ENCODE assay signal across 9 cellular contexts in genomic region chr5:94793113-94793815, GRCh38.
DNase-seq lines count a peak whose midpoint lies in the region; ATAC-seq and TF ChIP-seq lines count a peak whose summit lies in the region.
"Had no signal": no experiment of that assay in that cellular context is flagged by ENCODE, and none has a peak within 500 bp of the region (broad histone marks: within the 10 kb centered on the region; RNA-seq: fewer than 3 reads in every experiment).

No MANE protein-coding gene starts in this region.

- peak overlapping the region; percentile 64 for H3K4me3 Mint-ChIP-seq in activated T-helper 1 cell treated with anti-CD3 and anti-CD28 coated beads, Interleukin-12 subunit alpha, Interleukin-12 subunit beta, Interleukin-2, Interleukin-4 antibody, amounts not matched to agents 30 ng/mL and 10 ng/mL and 1 ng/mL, durations not matched to agents 14 hours and 24 hours and 36 hours

- no peaks in the 10 kb centered on the region for H3K27me3 Mint-ChIP-seq in activated T-helper 1 cell treated with anti-CD3 and anti-CD28 coated beads, Interleukin-12 subunit alpha, Interleukin-12 subunit beta, Interleukin-2, Interleukin-4 antibody, amounts not matched to agents 30 ng/mL and 10 ng/mL and 1 ng/mL, durations not matched to agents 14 hours and 24 hours and 36 hours (ENCODE audit: insufficient read depth)

- no peak overlapping the region for H3K27ac ChIP-seq in thyroid gland

- H3K4me1 Mint-ChIP-seq in activated T-helper 1 cell treated with anti-CD3 and anti-CD28 coated beads, Interleukin-12 subunit alpha, Interleukin-12 subunit beta, Interleukin-2, Interleukin-4 antibody, amounts not matched to agents 30 ng/mL and 10 ng/mL and 1 ng/mL, durations not matched to agents 14 hours and 24 hours and 36 hours (ENCODE audit: low read depth): peaks cover 67% of the 10 kb centered on the region

- H3K4me1 ChIP-seq in thyroid gland: no peaks in the 10 kb centered on the region

- H3K36me3 Mint-ChIP-seq in activated T-helper 1 cell treated with anti-CD3 and anti-CD28 coated beads, Interleukin-12 subunit alpha, Interleukin-12 subunit beta, Interleukin-2, Interleukin-4 antibody, amounts not matched to agents 30 ng/mL and 10 ng/mL and 1 ng/mL, durations not matched to agents 14 hours and 24 hours and 36 hours (ENCODE audit: low read depth): peaks cover 6% of the 10 kb centered on the region

- peak; percentile 99 for ATAC-seq in GM19463 (IDR thresholded peaks at IDR 0.05; ENCODE audit: unreplicated experiment)
- peak; percentile 99 for ATAC-seq in HG03460 (IDR thresholded peaks at IDR 0.05; ENCODE audit: unreplicated experiment)
- ATAC-seq: Panc1 had no signal

- intact Hi-C loops in activated T-helper 1 cell treated with anti-CD3 and anti-CD28 coated beads, Interleukin-12 subunit alpha, Interleukin-12 subunit beta, Interleukin-2, Interleukin-4 antibody, amounts not matched to agents 30 ng/mL and 10 ng/mL and 1 ng/mL, durations not matched to agents 14 hours and 24 hours and 36 hours (cut with micrococcal nuclease): loop anchor here (1.0 to 10.0 kb wide), 11 partner anchors 44 to 922 kb away; partner anchors contain the start of genes KIAA0825, RFESD and SLF1
- intact Hi-C loops in thyroid gland (cut with DNase I): no loop called here

- TF ChIP-seq POLR2A in thyroid gland (IDR thresholded peaks at IDR 0.05): no peak

- peaks cover 18% of the 10 kb centered on the region for H3K9me3 Mint-ChIP-seq in activated T-helper 1 cell treated with anti-CD3 and anti-CD28 coated beads, Interleukin-12 subunit alpha, Interleukin-12 subunit beta, Interleukin-2, Interleukin-4 antibody, amounts not matched to agents 30 ng/mL and 10 ng/mL and 1 ng/mL, durations not matched to agents 14 hours and 24 hours and 36 hours

- H3K27ac Mint-ChIP-seq in activated T-helper 1 cell treated with anti-CD3 and anti-CD28 coated beads, Interleukin-12 subunit alpha, Interleukin-12 subunit beta, Interleukin-2, Interleukin-4 antibody, amounts not matched to agents 30 ng/mL and 10 ng/mL and 1 ng/mL, durations not matched to agents 14 hours and 24 hours and 36 hours: peak overlapping the region; percentile 94

- 75 to 78% methylated on average over 4 of the region's 4 CpGs for WGBS in thyroid gland, 2 donors

- H3K9me3 ChIP-seq in thyroid gland: no peaks in the 10 kb centered on the region

- H3K4me3 ChIP-seq in thyroid gland (replicated peaks in 1 of 3): no peak overlapping the region

- H3K27me3 ChIP-seq in thyroid gland: no peaks in the 10 kb centered on the region

- no peak for TF ChIP-seq CTCF in thyroid gland (IDR thresholded peaks at IDR 0.05)

- DNase-seq in EL (peak; percentile 51), non-pigmented ciliary epithelial cell (ENCODE audit: low read depth) (peak; percentile 97), thyroid gland (no peak), NCI-H510A (lab: John Stamatoyannopoulos, UW) (no peak)
- DNase-seq in activated T-helper 1 cell treated with anti-CD3 and anti-CD28 coated beads, Interleukin-12 subunit alpha, Interleukin-12 subunit beta, Interleukin-2, Interleukin-4 antibody, amounts not matched to agents 30 ng/mL and 10 ng/mL and 1 ng/mL, durations not matched to agents 14 hours and 24 hours and 36 hours (ENCODE audit: low spot score): peak; percentile 47
- DNase-seq in activated CD8-positive, alpha-beta memory T cell treated with anti-CD3 and anti-CD28 coated beads, Interleukin-2, amount 50 U/mL, for 48 hours: no peak

- H3K36me3 ChIP-seq in thyroid gland: no peaks in the 10 kb centered on the region

Comparison
In these comparisons a context has a peak if more than half of its experiments do, and no peak if none do; other contexts are left out.
1. DNase-seq: peak in EL (single experiment), activated T-helper 1 cell treated with anti-CD3 and anti-CD28 coated beads, Interleukin-12 subunit alpha, Interleukin-12 subunit beta, Interleukin-2, Interleukin-4 antibody, amounts not matched to agents 30 ng/mL and 10 ng/mL and 1 ng/mL, durations not matched to agents 14 hours and 24 hours and 36 hours (single experiment) and non-pigmented ciliary epithelial cell (single experiment); none in thyroid gland (0 of 2), NCI-H510A (single experiment) and activated CD8-positive, alpha-beta memory T cell treated with anti-CD3 and anti-CD28 coated beads, Interleukin-2, amount 50 U/mL, for 48 hours (single experiment).